10 cellular contexts compared by ENCODE assay signal in the genomic region with DNA sequence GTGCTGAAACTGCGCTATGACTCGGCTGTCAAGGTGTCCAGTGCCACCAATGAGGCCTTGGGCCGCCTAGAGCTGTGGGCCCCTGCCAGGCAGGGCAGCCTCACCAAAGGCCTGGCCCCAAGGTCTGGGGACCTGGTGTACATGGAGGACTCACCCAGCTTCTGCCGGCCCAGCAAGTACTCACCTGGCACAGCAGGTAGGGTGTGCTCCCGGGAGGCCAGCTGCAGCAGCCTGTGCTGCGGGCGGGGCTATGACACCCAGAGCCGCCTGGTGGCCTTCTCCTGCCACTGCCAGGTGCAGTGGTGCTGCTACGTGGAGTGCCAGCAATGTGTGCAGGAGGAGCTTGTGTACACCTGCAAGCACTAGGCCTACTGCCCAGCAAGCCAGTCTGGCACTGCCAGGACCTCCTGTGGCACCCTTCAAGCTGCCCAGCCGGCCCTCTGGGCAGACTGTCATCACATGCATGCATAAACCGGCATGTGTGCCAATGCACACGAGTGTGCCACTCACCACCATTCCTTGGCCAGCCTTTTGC. TPM values are rescaled to one million over a fixed set of nuclear protein-coding genes. Genes with fewer than 3 reads are reported as not detected.
DNase-seq lines count a peak whose midpoint lies in the region; ATAC-seq and TF ChIP-seq lines count a peak whose summit lies in the region.
"Had no signal": no experiment of that assay in that cellular context is flagged by ENCODE, and none has a peak within 500 bp of the region (broad histone marks: within the 10 kb centered on the region; RNA-seq: fewer than 3 reads in every experiment).

No MANE protein-coding gene starts in this region.

- H3K4me1 Mint-ChIP-seq in mesothelial cell of epicardium: no peaks in the 10 kb centered on the region

- TF ChIP-seq POLR2A in right lobe of liver (IDR thresholded peaks at IDR 0.05): no peak

- H3K79me2 ChIP-seq in DOHH2 (ENCODE audit: control insufficient read depth, low read length) (no peaks in the 10 kb centered on the region), KMS-11 (ENCODE audit: insufficient read depth, low read depth) (no peaks in the 10 kb centered on the region)

- no CpG with 5 or more reads among the region's 12 CpGs for WGBS in right lobe of liver (ENCODE audit: insufficient coverage, low coverage, low lambda C conversion rate, missing lambda C conversion rate)

- peak; percentile 69 for TF ChIP-seq CTCF in DOHH2 (IDR thresholded peaks at IDR 0.05; ENCODE audit: low read depth, low read length, poor library complexity, severe bottlenecking)
- peak; percentile 45 for TF ChIP-seq CTCF in KMS-11 (conservative IDR thresholded peaks at IDR 0.05; ENCODE audit: low read depth, low read length)
- TF ChIP-seq CTCF in right lobe of liver (IDR thresholded peaks at IDR 0.05): peak; percentile 59 to 73 (median 64)
- no peak for TF ChIP-seq CTCF in mesothelial cell of epicardium (IDR thresholded peaks at IDR 0.05; ENCODE audit: unreplicated experiment)

- no peaks in the 10 kb centered on the region for H3K36me3 Mint-ChIP-seq in mesothelial cell of epicardium

- H3K9me2 ChIP-seq in DOHH2 (replicated peaks; ENCODE audit: control insufficient read depth, low read length): no peaks in the 10 kb centered on the region

- intact Hi-C loops in right lobe of liver (cut with DNase I): no loop called here

- H3F3A ChIP-seq in DOHH2 (ENCODE audit: control insufficient read depth, insufficient read depth): no peaks in the 10 kb centered on the region

- no peaks in the 10 kb centered on the region for H3K4me1 ChIP-seq in DOHH2 (ENCODE audit: control insufficient read depth, low read length)
- peaks cover 10% of the 10 kb centered on the region for H3K4me1 ChIP-seq in KMS-11 (ENCODE audit: low read depth, poor library complexity, severe bottlenecking)
- no peaks in the 10 kb centered on the region for H3K4me1 ChIP-seq in right lobe of liver
- H3K4me1 ChIP-seq: adrenal gland had no signal

- no peak overlapping the region for H2AFZ ChIP-seq in KMS-11 (ENCODE audit: low read depth)

- DNase-seq in right lobe of liver: peak; percentile 68 to 84 (median 77)
- no peak for DNase-seq in NCI-H446 treated with DMSO at 0.1 percent for 48 hours (lab: John Stamatoyannopoulos, UW)
- DNase-seq in AG08396 (ENCODE audit: low spot score): no peak
- no peak for DNase-seq in mesothelial cell of epicardium (ENCODE audit: low spot score in 2 of 2, unreplicated experiment in 2 of 2)
- no peak for DNase-seq in T-helper 9 cell
- DNase-seq: adrenal gland had no signal

- H3K9ac ChIP-seq in KMS-11: no peak overlapping the region

- no peak overlapping the region for H3K27ac Mint-ChIP-seq in mesothelial cell of epicardium

- H3K27me3 ChIP-seq in DOHH2 (ENCODE audit: control insufficient read depth, low read length): no peaks in the 10 kb centered on the region
- H3K27me3 ChIP-seq in KMS-11 (ENCODE audit: insufficient read depth, low read depth): no peaks in the 10 kb centered on the region
- no peaks in the 10 kb centered on the region for H3K27me3 ChIP-seq in right lobe of liver
- H3K27me3 ChIP-seq: adrenal gland had no signal

- no peak overlapping the region for H3K27ac ChIP-seq in DOHH2 (ENCODE audit: low read depth, low read length)
- no peak overlapping the region for H3K27ac ChIP-seq in KMS-11
- H3K27ac ChIP-seq in right lobe of liver: no peak overlapping the region

- ATAC-seq in SK-N-SH treated with all-trans-retinoic acid at 6 μM for 48 hours: peak; percentile 71
- peak; percentile 89 to 94 (median 92) for ATAC-seq in right lobe of liver

- H3K9me3 ChIP-seq in DOHH2 (ENCODE audit: control insufficient read depth, insufficient read depth, low read length) (no peaks in the 10 kb centered on the region), right lobe of liver (no peaks in the 10 kb centered on the region)
- H3K9me3 ChIP-seq: adrenal gland had no signal

- no peak overlapping the region for H3K4me3 ChIP-seq in DOHH2 (ENCODE audit: low read length)
- no peak overlapping the region for H3K4me3 ChIP-seq in KMS-11 (IDR thresholded peaks at IDR 0.05; ENCODE audit: insufficient read depth, low read depth, low read length)
- no peak overlapping the region for H3K4me3 ChIP-seq in right lobe of liver
- H3K4me3 ChIP-seq: adrenal gland had no signal

- H4K20me1 ChIP-seq in DOHH2 (ENCODE audit: control insufficient read depth, insufficient read depth, low read depth, low read length): no peaks in the 10 kb centered on the region
- H4K20me1 ChIP-seq in KMS-11 (ENCODE audit: insufficient read depth): no peaks in the 10 kb centered on the region

- H3K4me2 ChIP-seq in DOHH2 (ENCODE audit: low read length) (no peak overlapping the region), KMS-11 (no peak overlapping the region)

- H3K27me3 Mint-ChIP-seq in mesothelial cell of epicardium (ENCODE audit: low read depth): no peaks in the 10 kb centered on the region

- H3K36me3 ChIP-seq in DOHH2 (ENCODE audit: control insufficient read depth, low read length): no peaks in the 10 kb centered on the region
- H3K36me3 ChIP-seq in KMS-11 (ENCODE audit: insufficient read depth): no peaks in the 10 kb centered on the region
- no peaks in the 10 kb centered on the region for H3K36me3 ChIP-seq in right lobe of liver
- H3K36me3 ChIP-seq: adrenal gland had no signal

- no peaks in the 10 kb centered on the region for H3K9me3 Mint-ChIP-seq in mesothelial cell of epicardium

- no peak overlapping the region for H3K4me3 Mint-ChIP-seq in mesothelial cell of epicardium

TF ChIP-seq in SK-N-SH treated with all-trans-retinoic acid at 6 μM for 48 hours, 23 proteins besides CTCF, POLR2A, EP300 and RAD21:
- TF ChIP-seq TOX (CRISPR knock-in tag; IDR thresholded peaks at IDR 0.05; ENCODE audit: borderline replicate concordance): no peak
- TF ChIP-seq POU6F1 (CRISPR knock-in tag; IDR thresholded peaks at IDR 0.05; ENCODE audit: borderline replicate concordance, low read depth): no peak
- no peak for TF ChIP-seq RARB (CRISPR knock-in tag; IDR thresholded peaks at IDR 0.05)
- no peak for TF ChIP-seq ZFP3 (CRISPR knock-in tag; IDR thresholded peaks at IDR 0.05)
- TF ChIP-seq CSRNP3 (CRISPR knock-in tag; IDR thresholded peaks at IDR 0.05): no peak
- TF ChIP-seq ISL1 (CRISPR knock-in tag; IDR thresholded peaks at IDR 0.05): no peak
- TF ChIP-seq CREB5 (CRISPR knock-in tag; IDR thresholded peaks at IDR 0.05; ENCODE audit: low read depth): no peak
- TF ChIP-seq ZNF70 (CRISPR knock-in tag; IDR thresholded peaks at IDR 0.05): no peak

RNA-seq across cellular contexts. Expression of gene WNT9B, which starts 25.0 kb away (rescaled TPM):
- total RNA-seq in right lobe of liver (1 to 10 TPM in 2 of 6 experiments, under 1 TPM in 1, not detected in 3; 0.55 to 1.7 (median 1.2) TPM), mesothelial cell of epicardium (1.2 to 2.0 TPM (median 1.6 TPM) in 3 replicates)
- total RNA-seq: NCI-H460 had no signal

RNA-seq across cellular contexts. Expression of gene GOSR2, which starts 46.5 kb away (rescaled TPM):
- total RNA-seq in right lobe of liver (10 to 100 TPM; 22.9 to 44.1 (median 33.3) TPM), mesothelial cell of epicardium (87.3 to 90.9 TPM (median 88.4 TPM) in 3 replicates)

RNA-seq across cellular contexts. Expression of gene WNT3, which starts 57.9 kb away (rescaled TPM):
- 1 to 10 TPM; 1.0 to 5.0 (median 4.0) TPM for total RNA-seq in right lobe of liver
- 64.2 to 66.4 TPM (median 65.7 TPM) in 3 replicates for total RNA-seq in mesothelial cell of epicardium

Comparison
In these comparisons a context has a peak if more than half of its experiments do, and no peak if none do; other contexts are left out.
1. DNase-seq: peak in right lobe of liver (3 of 3); none in NCI-H446 treated with DMSO at 0.1 percent for 48 hours (single experiment), AG08396 (single experiment), mesothelial cell of epicardium (0 of 2) and T-helper 9 cell (single experiment).
2. RNA of gene WNT3, which starts 57.9 kb away (total RNA-seq): 64.2 to 66.4 TPM in mesothelial cell of epicardium; 1.0 to 5.0 TPM in right lobe of liver; every median in the first group is over 10 times any median in the second.